Comparison of ENCODE assay signal across 18 cellular contexts in genomic region chr14:68539839-68540238, GRCh38.
A peak's percentile ranks its signal among the peaks of the same experiment; 100 is the strongest.
DNase-seq lines count a peak whose midpoint lies in the region; ATAC-seq, FAIRE-seq and TF ChIP-seq lines count a peak whose summit lies in the region.
"Had no signal": no experiment of that assay in that cellular context is flagged by ENCODE, and none has a peak within 500 bp of the region (broad histone marks: within the 10 kb centered on the region; RNA-seq: fewer than 3 reads in every experiment).

No MANE protein-coding gene starts in this region.

- DNase-seq in A549 (ENCODE audit: low read depth in 1 of 2, low spot score in 1 of 2) (no peak), gastrocnemius medialis (no peak), KG1 (lab: John Stamatoyannopoulos, UW) (no peak)
- DNase-seq in activated T-cell treated with anti-CD3 and anti-CD28 coated beads, Interleukin-2, amount 50 U/mL, for 48 hours = no peak
- no peak for DNase-seq in stimulated activated CD4-positive, alpha-beta T cell treated with anti-CD3 and anti-CD28 coated beads, Interleukin-1b, Interleukin-23, amount 100 ng/mL, for 48 hours
- no peak for DNase-seq in activated T-helper 2 cell treated with anti-CD3 and anti-CD28 coated beads, Interferon-gamma antibody, Interleukin-2, Interleukin-4, amounts not matched to agents 10 μg/mL and 5 μg/mL and 100 μg/mL, durations not matched to agents 14 hours and 24 hours and 36 hours (ENCODE audit: low spot score)
- DNase-seq: AML-193, Calu3, DMS79, NCI-H1417, NCI-H2029 treated with DMSO at 0.1 percent for 48 hours, NCI-H510A treated with DMSO at 0.1 percent for 48 hours had no signal

- H3K4me3 ChIP-seq in A549 (no peak overlapping the region), ectodermal cell (ENCODE audit: insufficient read depth, low read depth, low read length) (no peak overlapping the region), mesodermal cell (ENCODE audit: extremely low read depth, insufficient read depth, low read length, poor library complexity, severe bottlenecking) (no peak overlapping the region), gastrocnemius medialis (no peak overlapping the region)
- H3K4me3 ChIP-seq: HAP-1 had no signal

- H3K36me3 Mint-ChIP-seq in activated T-helper 2 cell treated with anti-CD3 and anti-CD28 coated beads, Interferon-gamma antibody, Interleukin-2, Interleukin-4, amounts not matched to agents 10 μg/mL and 5 μg/mL and 100 μg/mL, durations not matched to agents 14 hours and 24 hours and 36 hours (ENCODE audit: low read depth) = no peaks in the 10 kb centered on the region

- WGBS in A549 (ENCODE audit: missing lambda C conversion rate) = 85% methylated on average over 4 of the region's 4 CpGs
- WGBS in ectodermal cell, 2 experiments = 66 to 80% methylated on average over 4 of the region's 4 CpGs
- 81 to 91% methylated on average over 2 to 4 of the region's 4 CpGs for WGBS in mesodermal cell (ENCODE audit: insufficient coverage in 2 of 2), 2 experiments

- TF ChIP-seq RAD21 in A549 (conservative IDR thresholded peaks at IDR 0.05 in 1 of 2, IDR thresholded peaks at IDR 0.05 in 1 of 2) = no peak

- CTCF ChIA-PET in A549 (lab: Yijun Ruan, JAX) = interaction anchor here (1.8 kb wide), 1 partner anchor 348 kb away, joined by 5 read pairs; no protein-coding TSS in a partner anchor

- TF ChIP-seq POLR2A in A549 (IDR thresholded peaks at IDR 0.05; ENCODE audit: low read length) (no peak), gastrocnemius medialis (IDR thresholded peaks at IDR 0.05) (no peak)

- in situ Hi-C loops in gastrocnemius medialis (cut with MboI; ENCODE audit: low sequenced_read_pairs in 4 of 4) = loop anchor here in 3 of 4 donors (5.0 to 25.0 kb wide), 3 partner anchors 63 to 247 kb away; partner anchors contain the start of gene ZFP36L1 (in 1 of the 3)

- H3K27ac Mint-ChIP-seq in activated T-helper 2 cell treated with anti-CD3 and anti-CD28 coated beads, Interferon-gamma antibody, Interleukin-2, Interleukin-4, amounts not matched to agents 10 μg/mL and 5 μg/mL and 100 μg/mL, durations not matched to agents 14 hours and 24 hours and 36 hours = no peak overlapping the region

- ATAC-seq in A549 (no peak), gastrocnemius medialis (peak; percentile 27 to 28)

- no peaks in the 10 kb centered on the region for H3K27me3 ChIP-seq in ectodermal cell (ENCODE audit: control insufficient read depth, insufficient read depth, low read length, poor library complexity, severe bottlenecking)
- no peaks in the 10 kb centered on the region for H3K27me3 ChIP-seq in gastrocnemius medialis

- no peak for FAIRE-seq in A549 (lab: Jason Lieb, UNC)
- FAIRE-seq: G401.6, GM12891, RCC 7860 had no signal

- H3K27me3 Mint-ChIP-seq in activated T-helper 2 cell treated with anti-CD3 and anti-CD28 coated beads, Interferon-gamma antibody, Interleukin-2, Interleukin-4, amounts not matched to agents 10 μg/mL and 5 μg/mL and 100 μg/mL, durations not matched to agents 14 hours and 24 hours and 36 hours (ENCODE audit: low read depth) = no peaks in the 10 kb centered on the region

- H3K4me3 Mint-ChIP-seq in activated T-helper 2 cell treated with anti-CD3 and anti-CD28 coated beads, Interferon-gamma antibody, Interleukin-2, Interleukin-4, amounts not matched to agents 10 μg/mL and 5 μg/mL and 100 μg/mL, durations not matched to agents 14 hours and 24 hours and 36 hours (ENCODE audit: low read depth) = no peak overlapping the region

- H3K9me3 ChIP-seq in A549 (no peaks in the 10 kb centered on the region; the same call in 2 of the 3 replicates), ectodermal cell (ENCODE audit: control insufficient read depth, low read length) (no peaks in the 10 kb centered on the region), mesodermal cell (ENCODE audit: control insufficient read depth, low read length) (no peaks in the 10 kb centered on the region), gastrocnemius medialis (no peaks in the 10 kb centered on the region)
- H3K9me3 ChIP-seq: HAP-1 had no signal

- H3K4me1 ChIP-seq in A549 (peaks cover 14% of the 10 kb centered on the region), ectodermal cell (ENCODE audit: control insufficient read depth, insufficient read depth, low read length) (peaks cover 35% of the 10 kb centered on the region), mesodermal cell (ENCODE audit: control insufficient read depth, insufficient read depth, low read length, poor library complexity, severe bottlenecking) (peaks cover 4% of the 10 kb centered on the region), gastrocnemius medialis (peaks cover 37 to 52% of the 10 kb centered on the region in 2 donors)
- H3K4me1 ChIP-seq: HAP-1 had no signal

- H3K9me3 Mint-ChIP-seq in activated T-helper 2 cell treated with anti-CD3 and anti-CD28 coated beads, Interferon-gamma antibody, Interleukin-2, Interleukin-4, amounts not matched to agents 10 μg/mL and 5 μg/mL and 100 μg/mL, durations not matched to agents 14 hours and 24 hours and 36 hours = no peaks in the 10 kb centered on the region

- intact Hi-C loops in gastrocnemius medialis (cut with DNase I; ENCODE audit: low total_unique reads) = no loop called here
- intact Hi-C loops in activated T-helper 2 cell treated with anti-CD3 and anti-CD28 coated beads, Interferon-gamma antibody, Interleukin-2, Interleukin-4, amounts not matched to agents 10 μg/mL and 5 μg/mL and 100 μg/mL, durations not matched to agents 14 hours and 24 hours and 36 hours (cut with micrococcal nuclease) = no loop called here

- H3K4me1 Mint-ChIP-seq in activated T-helper 2 cell treated with anti-CD3 and anti-CD28 coated beads, Interferon-gamma antibody, Interleukin-2, Interleukin-4, amounts not matched to agents 10 μg/mL and 5 μg/mL and 100 μg/mL, durations not matched to agents 14 hours and 24 hours and 36 hours (ENCODE audit: low read depth) = peaks cover 6% of the 10 kb centered on the region

- peak overlapping the region; percentile 10 to 58; a peak in 3 of 6 replicates for H3K27ac ChIP-seq in A549
- H3K27ac ChIP-seq in ectodermal cell (ENCODE audit: insufficient read depth, low read depth, low read length, poor library complexity, severe bottlenecking) = peak overlapping the region; percentile 82
- peak overlapping the region; percentile 50 for H3K27ac ChIP-seq in mesodermal cell (ENCODE audit: low read depth, low read length, severe bottlenecking)
- H3K27ac ChIP-seq in gastrocnemius medialis = peak overlapping the region; percentile 66 to 84 (median 80)

- TF ChIP-seq EP300 in A549 (IDR thresholded peaks at IDR 0.05) = no peak

- POLR2A ChIA-PET in A549 (lab: Yijun Ruan, JAX) = no interaction called here

- H3K4me2 ChIP-seq in A549 = no peak overlapping the region

- TF ChIP-seq CTCF in A549 (IDR thresholded peaks at IDR 0.05) = no peak
- TF ChIP-seq CTCF in gastrocnemius medialis (IDR thresholded peaks at IDR 0.05 in 4 of 5, conservative IDR thresholded peaks at IDR 0.05 in 1 of 5) = no peak

- H3K36me3 ChIP-seq in ectodermal cell (ENCODE audit: control insufficient read depth, insufficient read depth, low read length) = no peaks in the 10 kb centered on the region
- H3K36me3 ChIP-seq in mesodermal cell (ENCODE audit: control insufficient read depth, insufficient read depth, low read length) = no peaks in the 10 kb centered on the region
- no peaks in the 10 kb centered on the region for H3K36me3 ChIP-seq in gastrocnemius medialis
- H3K36me3 ChIP-seq: HAP-1 had no signal

TF ChIP-seq in A549, 52 proteins besides CTCF, POLR2A, EP300 and RAD21:
- TF ChIP-seq RARB (CRISPR knock-in tag; IDR thresholded peaks at IDR 0.05) (no peak), HOXB5 (CRISPR knock-in tag; IDR thresholded peaks at IDR 0.05) (no peak), RFX5 (IDR thresholded peaks at IDR 0.05) (no peak), ZC3H11A (IDR thresholded peaks at IDR 0.05) (no peak), HOXB13 (CRISPR knock-in tag; IDR thresholded peaks at IDR 0.05; ENCODE audit: low read depth) (no peak), ZSCAN20 (CRISPR knock-in tag; IDR thresholded peaks at IDR 0.05) (no peak), TP53 (CRISPR knock-in tag; IDR thresholded peaks at IDR 0.05) (no peak), SREBF2 (IDR thresholded peaks at IDR 0.05) (no peak), HOXA7 (CRISPR knock-in tag; IDR thresholded peaks at IDR 0.05) (no peak), KDM1A (IDR thresholded peaks at IDR 0.05; ENCODE audit: low read depth) (no peak)
- TF ChIP-seq, protein P1, sequence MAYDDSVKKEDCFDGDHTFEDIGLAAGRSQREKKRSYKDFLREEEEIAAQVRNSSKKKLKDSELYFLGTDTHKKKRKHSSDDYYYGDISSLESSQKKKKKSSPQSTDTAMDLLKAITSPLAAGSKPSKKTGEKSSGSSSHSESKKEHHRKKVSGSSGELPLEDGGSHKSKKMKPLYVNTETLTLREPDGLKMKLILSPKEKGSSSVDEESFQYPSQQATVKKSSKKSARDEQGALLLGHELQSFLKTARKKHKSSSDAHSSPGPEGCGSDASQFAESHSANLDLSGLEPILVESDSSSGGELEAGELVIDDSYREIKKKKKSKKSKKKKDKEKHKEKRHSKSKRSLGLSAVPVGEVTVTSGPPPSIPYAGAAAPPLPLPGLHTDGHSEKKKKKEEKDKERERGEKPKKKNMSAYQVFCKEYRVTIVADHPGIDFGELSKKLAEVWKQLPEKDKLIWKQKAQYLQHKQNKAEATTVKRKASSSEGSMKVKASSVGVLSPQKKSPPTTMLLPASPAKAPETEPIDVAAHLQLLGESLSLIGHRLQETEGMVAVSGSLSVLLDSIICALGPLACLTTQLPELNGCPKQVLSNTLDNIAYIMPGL (CRISPR knock-in tag; IDR thresholded peaks at IDR 0.05; ENCODE audit: borderline replicate concordance) = no peak

Comparison
In these comparisons a context has a peak if more than half of its experiments do, and no peak if none do; other contexts are left out.
1. ATAC-seq: peak in gastrocnemius medialis (2 of 2); none in A549 (0 of 2).
2. Peak in every context shown above with its lines, with median percentiles within 50 percentile points of each other: H3K27ac ChIP-seq.